Comparison of ENCODE assay signal across 23 cellular contexts in the genomic region with DNA sequence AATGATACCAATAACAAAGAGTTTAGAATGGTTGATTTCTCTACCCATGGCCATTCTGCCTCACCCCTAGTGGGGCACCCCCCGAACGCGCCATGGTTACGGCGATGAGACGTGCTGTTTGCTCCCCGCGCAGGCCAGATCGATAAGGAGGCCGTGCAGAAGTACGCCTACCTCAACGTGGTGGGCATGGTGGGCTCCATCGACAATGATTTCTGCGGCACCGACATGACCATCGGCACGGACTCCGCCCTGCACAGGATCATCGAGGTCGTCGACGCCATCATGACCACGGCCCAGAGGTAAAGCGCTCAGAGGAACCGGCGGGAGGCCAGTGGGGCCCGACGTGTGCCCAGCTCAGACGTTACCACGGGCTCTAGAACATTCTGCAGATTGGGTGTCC. TPM values are rescaled to one million over a fixed set of nuclear protein-coding genes. Genes with fewer than 3 reads are reported as not detected.
DNase-seq lines count a peak whose midpoint lies in the region; ATAC-seq, FAIRE-seq and TF ChIP-seq lines count a peak whose summit lies in the region.
"Had no signal": no experiment of that assay in that cellular context is flagged by ENCODE, and none has a peak within 500 bp of the region (broad histone marks: within the 10 kb centered on the region; RNA-seq: fewer than 3 reads in every experiment).

No MANE protein-coding gene starts in this region.

- H3K36me3 Mint-ChIP-seq in progenitor cell of endocrine pancreas (ENCODE audit: insufficient read depth) = no peaks in the 10 kb centered on the region

- POLR2A ChIA-PET in RWPE1 (lab: Yijun Ruan, JAX; ENCODE audit: low non-redundant PET) = no interaction called here
- POLR2A ChIA-PET in endothelial cell of umbilical vein (lab: Charles Lee) = interaction anchor here (0.7 kb wide), 1 partner anchor 11 kb away, joined by 3 read pairs; no protein-coding TSS in a partner anchor
- POLR2A ChIA-PET in HEK293T (lab: Yijun Ruan, JAX) = no interaction called here

- no peak overlapping the region for H3K27ac Mint-ChIP-seq in progenitor cell of endocrine pancreas
- H3K27ac Mint-ChIP-seq: activated CD4-positive, alpha-beta T cell treated with anti-CD3 and anti-CD28 coated beads, Interleukin-2, amount 10 ng/mL, durations not matched to agents 24 days and 14 days; naive thymus-derived CD4-positive, alpha-beta T cell had no signal

- H3K4me3 ChIP-seq in endothelial cell of umbilical vein (replicated peaks in 1 of 3; ENCODE audit: insufficient read depth in 1 of 3, low read depth in 1 of 3, low read length in 3 of 3) (no peak overlapping the region), psoas muscle (no peak overlapping the region)
- H3K4me3 ChIP-seq: colonic mucosa had no signal

- no peaks in the 10 kb centered on the region for H3K4me1 Mint-ChIP-seq in progenitor cell of endocrine pancreas (ENCODE audit: low read depth)

- DNase-seq in RWPE1 (ENCODE audit: low spot score) (no peak), endothelial cell of umbilical vein (ENCODE audit: low read depth, low spot score) (no peak), psoas muscle (no peak), HEK293T (ENCODE audit: extremely low spot score) (no peak), progenitor cell of endocrine pancreas (ENCODE audit: low spot score, unreplicated experiment) (no peak)
- DNase-seq: activated CD4-positive, alpha-beta T cell treated with anti-CD3 and anti-CD28 coated beads, Interleukin-2, amount 10 ng/mL, durations not matched to agents 24 days and 14 days; activated gamma-delta T cell treated with Interleukin-2 at 50 U/mL for 16 hours; activated T-cell treated with anti-CD3 and anti-CD28 coated beads, Interleukin-2, amount 50 U/mL, for 4 hours; brain microvascular endothelial cell; effector memory CD8-positive, alpha-beta T cell; foreskin melanocyte; hippocampal formation; naive thymus-derived CD4-positive, alpha-beta T cell; NCI-H446; stimulated activated CD4-positive, alpha-beta T cell treated with anti-CD3 and anti-CD28 coated beads, Interleukin-4, amount 100 ng/mL, for 1 hour; T-helper 9 cell; WERI-Rb-1 had no signal

- intact Hi-C loops in endothelial cell of umbilical vein (cut with micrococcal nuclease) = loop anchor here (1.0 to 2.0 kb wide), 2 partner anchors 8 to 33 kb away; no protein-coding TSS in a partner anchor
- intact Hi-C loops in psoas muscle (cut with DNase I) = no loop called here

- H3K4me1 ChIP-seq in endothelial cell of umbilical vein (ENCODE audit: control insufficient read depth, extremely low read depth, insufficient read depth, low read length) = peaks cover 14% of the 10 kb centered on the region
- H3K4me1 ChIP-seq in psoas muscle = peaks cover 13% of the 10 kb centered on the region
- H3K4me1 ChIP-seq: colonic mucosa had no signal

- H3K27ac ChIP-seq in C4-2B (peak overlapping the region; percentile 77), RWPE1 (peak overlapping the region; percentile 63), endothelial cell of umbilical vein (ENCODE audit: insufficient read depth, low read depth, low read length) (peak overlapping the region; percentile 96), psoas muscle (peak overlapping the region; percentile 62)
- H3K27ac ChIP-seq: brain microvascular endothelial cell, colonic mucosa, WERI-Rb-1 had no signal

- TF ChIP-seq POLR2A in endothelial cell of umbilical vein (IDR thresholded peaks at IDR 0.05; ENCODE audit: low read depth, low read length) = peak; percentile 5

- H2AFZ ChIP-seq in endothelial cell of umbilical vein (ENCODE audit: low read depth, low read length) = no peak overlapping the region

- H3K9me1 ChIP-seq in endothelial cell of umbilical vein (replicated peaks; ENCODE audit: control insufficient read depth, extremely low read depth, insufficient read depth, low read length) = no peaks in the 10 kb centered on the region

- no peak overlapping the region for H3K4me2 ChIP-seq in endothelial cell of umbilical vein (ENCODE audit: insufficient read depth, low read length)

- peaks cover 55% of the 10 kb centered on the region for H3K79me2 ChIP-seq in endothelial cell of umbilical vein (ENCODE audit: control insufficient read depth, insufficient read depth, low read length)

- no peaks in the 10 kb centered on the region for H3K9me3 Mint-ChIP-seq in progenitor cell of endocrine pancreas (ENCODE audit: low read depth)
- H3K9me3 Mint-ChIP-seq: activated CD4-positive, alpha-beta T cell treated with anti-CD3 and anti-CD28 coated beads, Interleukin-2, amount 10 ng/mL, durations not matched to agents 24 days and 14 days; activated T-cell treated with anti-CD3 and anti-CD28 coated beads, Interleukin-2, amount 50 U/mL, for 4 hours; effector memory CD8-positive, alpha-beta T cell; naive thymus-derived CD4-positive, alpha-beta T cell had no signal

- WGBS in psoas muscle, 3 donors = 92 to 96% (median 93%) methylated on average over 30 of the region's 30 CpGs

- no peak for TF ChIP-seq CTCF in C4-2B (conservative IDR thresholded peaks at IDR 0.05)
- no peak for TF ChIP-seq CTCF in RWPE1 (conservative IDR thresholded peaks at IDR 0.05; ENCODE audit: low read depth)
- TF ChIP-seq CTCF in endothelial cell of umbilical vein (IDR thresholded peaks at IDR 0.05; ENCODE audit: extremely low read depth in 1 of 2, insufficient read depth in 1 of 2, low read depth in 1 of 2, low read length in 2 of 2) = no peak
- no peak for TF ChIP-seq CTCF in psoas muscle (IDR thresholded peaks at IDR 0.05)
- no peak for TF ChIP-seq CTCF in progenitor cell of endocrine pancreas (IDR thresholded peaks at IDR 0.05; ENCODE audit: unreplicated experiment)

- H3K27me3 ChIP-seq in endothelial cell of umbilical vein (ENCODE audit: control insufficient read depth in 2 of 2, insufficient read depth in 2 of 2, low read length in 2 of 2) (no peaks in the 10 kb centered on the region), psoas muscle (ENCODE audit: insufficient read depth in 3 of 3, low read length in 2 of 3) (no peaks in the 10 kb centered on the region)
- H3K27me3 ChIP-seq: brain microvascular endothelial cell, colonic mucosa had no signal

- CTCF ChIA-PET in RWPE1 (lab: Yijun Ruan, JAX) = no interaction called here
- CTCF ChIA-PET in endothelial cell of umbilical vein (lab: Charles Lee) = interaction anchor here (1.3 to 1.6 kb wide), 3 partner anchors 22 to 32 kb away, joined by 3 to 10 read pairs (median 5); no protein-coding TSS in a partner anchor
- CTCF ChIA-PET in HEK293T (lab: Yijun Ruan, JAX) = no interaction called here

- H3K27me3 Mint-ChIP-seq in progenitor cell of endocrine pancreas = no peaks in the 10 kb centered on the region
- H3K27me3 Mint-ChIP-seq: activated CD4-positive, alpha-beta T cell treated with anti-CD3 and anti-CD28 coated beads, Interleukin-2, amount 10 ng/mL, durations not matched to agents 24 days and 14 days; effector memory CD8-positive, alpha-beta T cell; naive thymus-derived CD4-positive, alpha-beta T cell had no signal

- no peaks in the 10 kb centered on the region for H3K9me3 ChIP-seq in endothelial cell of umbilical vein (replicated peaks; ENCODE audit: control insufficient read depth, insufficient read depth, low read length)
- no peaks in the 10 kb centered on the region for H3K9me3 ChIP-seq in psoas muscle
- H3K9me3 ChIP-seq: colonic mucosa had no signal

- H3K36me3 ChIP-seq in endothelial cell of umbilical vein (ENCODE audit: control insufficient read depth in 2 of 2, extremely low read depth in 1 of 2, insufficient read depth in 2 of 2, low read length in 2 of 2) = peaks cover 35 to 42% of the 10 kb centered on the region in 2 experiments
- H3K36me3 ChIP-seq in psoas muscle (ENCODE audit: insufficient read depth in 1 of 2, low read depth in 1 of 2) = no peaks in the 10 kb centered on the region

- H4K20me1 ChIP-seq in endothelial cell of umbilical vein (replicated peaks; ENCODE audit: control insufficient read depth, extremely low read depth, insufficient read depth, low read length) = no peaks in the 10 kb centered on the region

- no peak for FAIRE-seq in endothelial cell of umbilical vein (lab: Jason Lieb, UNC)
- FAIRE-seq: GM18507 had no signal

- no TSS peak for BruUV-seq in endothelial cell of umbilical vein (replicated peaks; lab: Mats Ljungman, UMichigan)

- no peak overlapping the region for H3K4me3 Mint-ChIP-seq in progenitor cell of endocrine pancreas (ENCODE audit: low read depth)
- H3K4me3 Mint-ChIP-seq: activated CD4-positive, alpha-beta T cell treated with anti-CD3 and anti-CD28 coated beads, Interleukin-2, amount 10 ng/mL, durations not matched to agents 24 days and 14 days; activated T-cell treated with anti-CD3 and anti-CD28 coated beads, Interleukin-2, amount 50 U/mL, for 4 hours; effector memory CD8-positive, alpha-beta T cell; naive thymus-derived CD4-positive, alpha-beta T cell had no signal

- dilution Hi-C loops in endothelial cell of umbilical vein (cut with MboI; ENCODE audit: extremely low pct_ligation_motif_present, low sequenced_read_pairs) = no loop called here

- peak overlapping the region; percentile 82 for H3K9ac ChIP-seq in endothelial cell of umbilical vein (replicated peaks; ENCODE audit: extremely low read depth, insufficient read depth, low read length)

- ATAC-seq in psoas muscle (no peak), GM21825 (IDR thresholded peaks at IDR 0.05; ENCODE audit: unreplicated experiment) (no peak), HG02678 (IDR thresholded peaks at IDR 0.05; ENCODE audit: unreplicated experiment) (no peak)
- ATAC-seq: activated T-cell treated with anti-CD3 and anti-CD28 coated beads, Interleukin-2, amount 50 U/mL, for 4 hours; effector memory CD8-positive, alpha-beta T cell; HCT116; naive thymus-derived CD4-positive, alpha-beta T cell had no signal

TF ChIP-seq in endothelial cell of umbilical vein, 7 proteins besides CTCF, POLR2A, EP300 and RAD21 (continues in another document):
- no peak for TF ChIP-seq GATA2 (IDR thresholded peaks at IDR 0.05; ENCODE audit: insufficient read depth, insufficient read length, low read depth, low read length)
- no peak for TF ChIP-seq POLR2AphosphoS5 (IDR thresholded peaks at IDR 0.05; ENCODE audit: insufficient read depth, low read depth, low read length)

TF ChIP-seq in HEK293T, 16 proteins besides CTCF, POLR2A, EP300 and RAD21 (continues in another document):
- TF ChIP-seq CTBP1 (IDR thresholded peaks at IDR 0.05; ENCODE audit: borderline replicate concordance) = no peak
- TF ChIP-seq FOXA1 (IDR thresholded peaks at IDR 0.05) = no peak
- TF ChIP-seq BHLHE40 (IDR thresholded peaks at IDR 0.05; ENCODE audit: borderline replicate concordance) = no peak
- TF ChIP-seq ARNT (IDR thresholded peaks at IDR 0.05) = no peak

RNA-seq across cellular contexts. Expression of gene PFKP, which starts 36.3 kb away (rescaled TPM):
- total RNA-seq in endothelial cell of umbilical vein (359 and 360 TPM in 2 replicates), psoas muscle (100 to 1,000 TPM in 1 of 4 donors, 10 to 100 TPM in 3; 12.4 to 104 (median 56.4) TPM), progenitor cell of endocrine pancreas (4.8 and 7.3 TPM in 2 replicates)
- polyA plus RNA-seq in endothelial cell of umbilical vein (185 and 199 TPM in 2 replicates), psoas muscle (10 to 100 TPM; 12.2 to 87.6 (median 33.1) TPM)
- polyA plus RNA-seq in endothelial cell of umbilical vein (2011; cell fraction: cytosol; rRNA removed) = 217 and 218 TPM in 2 replicates
- 292 and 301 TPM in 2 replicates for polyA plus RNA-seq in endothelial cell of umbilical vein (2011; cell fraction: nucleus; rRNA removed)
- 370 TPM in 2 replicates for polyA plus RNA-seq in endothelial cell of umbilical vein (2012)
- polyA minus RNA-seq in endothelial cell of umbilical vein = 153 and 184 TPM in 2 replicates
- polyA minus RNA-seq in endothelial cell of umbilical vein (2011; cell fraction: cytosol; rRNA and poly(A)+ RNA removed) = 59.9 TPM
- 90.1 and 121 TPM in 2 replicates for polyA minus RNA-seq in endothelial cell of umbilical vein (2011; cell fraction: nucleus; rRNA and poly(A)+ RNA removed)
